ENCODE assay signal across 23 cellular contexts in genomic region chr22:42836026-42836425, GRCh38.
"Had no signal": no experiment of that assay in that cellular context is flagged by ENCODE, and none has a peak within 500 bp of the region (broad histone marks: within the 10 kb centered on the region; RNA-seq: fewer than 3 reads in every experiment).

No MANE protein-coding gene starts in this region.

- H3K27me3 Mint-ChIP-seq: naive B cell had no signal

- ATAC-seq: foreskin keratinocyte, gastroesophageal sphincter, heart left ventricle, left colon, left lung, left ventricle myocardium superior, lower lobe of right lung, mucosa of descending colon had no signal

- H3K9me3 Mint-ChIP-seq: immature natural killer cell, naive B cell had no signal

- H3K27me3 ChIP-seq: dorsolateral prefrontal cortex, esophagus muscularis mucosa, foreskin keratinocyte, gastroesophageal sphincter, heart left ventricle, hepatocyte, left lung had no signal

- DNase-seq: dermis blood vessel endothelial cell; dorsolateral prefrontal cortex; effector CD4-positive, alpha-beta T cell; effector memory CD4-positive, alpha-beta T cell; foreskin keratinocyte; heart left ventricle; hypothalamus; immature natural killer cell; islet precursor cell; kidney; kidney glomerular epithelial cell; left colon; left lung; left ventricle myocardium superior; lower lobe of right lung; mesendoderm; mucosa of descending colon; naive B cell had no signal

- H3K27ac ChIP-seq: coronary artery, dorsolateral prefrontal cortex, esophagus muscularis mucosa, foreskin keratinocyte, gastroesophageal sphincter, heart left ventricle, hepatocyte, left lung, lower lobe of right lung had no signal

- H3K4me3 Mint-ChIP-seq: immature natural killer cell, mesothelial cell of epicardium, naive B cell had no signal

- H3K27ac Mint-ChIP-seq: mesothelial cell of epicardium had no signal

- H3K4me1 Mint-ChIP-seq: mesothelial cell of epicardium had no signal

- H3K4me1 ChIP-seq: esophagus muscularis mucosa, gastroesophageal sphincter, heart left ventricle, left lung had no signal

- H3K4me3 ChIP-seq: coronary artery, dorsolateral prefrontal cortex, esophagus muscularis mucosa, gastroesophageal sphincter, heart left ventricle, hepatocyte, left lung, lower lobe of right lung, mucosa of descending colon had no signal

- H3K9me3 ChIP-seq: esophagus muscularis mucosa, gastroesophageal sphincter, heart left ventricle, left lung, lower lobe of right lung, mucosa of descending colon had no signal
